ENCODE assay signal across 19 cellular contexts in the genomic region with DNA sequence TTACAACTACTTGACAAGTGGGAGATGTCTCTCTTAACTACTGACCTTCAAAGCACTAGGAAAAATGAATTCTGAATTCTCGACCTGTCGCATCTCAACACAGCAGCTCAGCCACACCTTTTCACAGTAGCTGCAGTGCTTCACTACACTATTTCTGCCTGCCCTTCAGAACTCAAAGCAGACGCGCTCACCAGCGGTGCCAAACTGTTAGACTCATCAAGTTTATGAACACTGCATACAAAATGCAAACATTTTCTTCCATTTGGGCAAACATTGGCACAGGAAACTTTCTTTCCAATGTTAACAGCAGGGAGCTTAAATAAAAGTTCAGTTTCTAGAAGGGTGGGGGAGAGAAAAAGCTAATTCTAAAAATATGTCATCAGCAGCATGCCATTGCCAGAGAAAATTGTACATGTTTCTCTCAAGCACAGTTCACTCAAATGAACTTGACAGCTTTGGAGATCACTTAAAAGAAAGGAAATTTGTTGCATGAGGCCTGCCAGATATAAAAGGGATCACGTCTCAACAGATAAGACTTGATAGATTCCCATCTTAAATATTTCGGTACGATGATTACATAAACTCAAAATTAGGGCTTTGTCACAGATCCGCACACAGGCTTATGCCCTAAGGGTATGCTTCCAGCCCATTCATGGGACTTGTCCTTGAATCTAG.
DNase-seq lines count a peak whose midpoint lies in the region; ATAC-seq and TF ChIP-seq lines count a peak whose summit lies in the region.
"Had no signal": no experiment of that assay in that cellular context is flagged by ENCODE, and none has a peak within 500 bp of the region (broad histone marks: within the 10 kb centered on the region; RNA-seq: fewer than 3 reads in every experiment).

No MANE protein-coding gene starts in this region.

- H3K27me3 ChIP-seq in duodenal mucosa (ENCODE audit: control insufficient read depth in 1 of 2, insufficient read depth in 2 of 2, low read length in 2 of 2), result no peaks in the 10 kb centered on the region

- no peak overlapping the region for H3K9ac ChIP-seq in duodenal mucosa (ENCODE audit: low read depth in 1 of 2, low read length in 2 of 2)
- H3K9ac ChIP-seq: KMS-11 had no signal

- peak overlapping the region in 2 of 3 experiments; percentile 13 to 45 for H3K27ac Mint-ChIP-seq in nephron
- H3K27ac Mint-ChIP-seq: activated B cell treated with CpG ODN at 0.5 μM for 24 hours; activated T-helper 1 cell treated with anti-CD3 and anti-CD28 coated beads, Interleukin-12 subunit alpha, Interleukin-12 subunit beta, Interleukin-2, Interleukin-4 antibody, amounts not matched to agents 30 ng/mL and 10 ng/mL and 1 ng/mL, durations not matched to agents 14 hours and 24 hours and 36 hours; progenitor cell of endocrine pancreas had no signal

- no peaks in the 10 kb centered on the region for H3K36me3 ChIP-seq in duodenal mucosa (ENCODE audit: control insufficient read depth in 1 of 2, insufficient read depth in 2 of 2, low read length in 2 of 2)

- H3K4me3 Mint-ChIP-seq in nephron, result no peak overlapping the region
- H3K4me3 Mint-ChIP-seq: activated B cell treated with CpG ODN at 0.5 μM for 24 hours; activated T-helper 1 cell treated with anti-CD3 and anti-CD28 coated beads, Interleukin-12 subunit alpha, Interleukin-12 subunit beta, Interleukin-2, Interleukin-4 antibody, amounts not matched to agents 30 ng/mL and 10 ng/mL and 1 ng/mL, durations not matched to agents 14 hours and 24 hours and 36 hours had no signal

- no peaks in the 10 kb centered on the region for H3K9me3 Mint-ChIP-seq in nephron
- H3K9me3 Mint-ChIP-seq: activated B cell treated with CpG ODN at 0.5 μM for 24 hours; activated T-helper 1 cell treated with anti-CD3 and anti-CD28 coated beads, Interleukin-12 subunit alpha, Interleukin-12 subunit beta, Interleukin-2, Interleukin-4 antibody, amounts not matched to agents 30 ng/mL and 10 ng/mL and 1 ng/mL, durations not matched to agents 14 hours and 24 hours and 36 hours had no signal

- no peak overlapping the region for H3K27ac ChIP-seq in duodenal mucosa (ENCODE audit: low read depth, low read length)
- H3K27ac ChIP-seq: KMS-11 had no signal

- no peak for ATAC-seq in GM21381 (IDR thresholded peaks at IDR 0.05; ENCODE audit: unreplicated experiment)

- peaks cover 0 to 9% of the 10 kb centered on the region in 2 donors for H3K4me1 ChIP-seq in duodenal mucosa (ENCODE audit: control insufficient read depth in 1 of 2, insufficient read depth in 2 of 2, low read length in 2 of 2)

- peaks cover 4% of the 10 kb centered on the region for H3K27me3 Mint-ChIP-seq in nephron (ENCODE audit: low read depth)
- H3K27me3 Mint-ChIP-seq: activated B cell treated with CpG ODN at 0.5 μM for 24 hours, progenitor cell of endocrine pancreas had no signal

- H3K36me3 Mint-ChIP-seq in nephron (ENCODE audit: low read depth), result no peaks in the 10 kb centered on the region

- no peak for TF ChIP-seq CTCF in nephron (IDR thresholded peaks at IDR 0.05; ENCODE audit: unreplicated experiment in 3 of 3)

- peak overlapping the region; percentile 38 to 48 for H3K4me3 ChIP-seq in duodenal mucosa (ENCODE audit: low read depth in 1 of 2, low read length in 2 of 2)

- no peaks in the 10 kb centered on the region for H3K9me3 ChIP-seq in duodenal mucosa (ENCODE audit: control insufficient read depth in 1 of 2, low read length in 2 of 2)

- peaks cover 45% of the 10 kb centered on the region for H3K4me1 Mint-ChIP-seq in nephron
- H3K4me1 Mint-ChIP-seq: activated B cell treated with CpG ODN at 0.5 μM for 24 hours had no signal

- DNase-seq in NCI-H1417 (lab: John Stamatoyannopoulos, UW) (peak in 2 of 3 experiments; percentile 48 to 73), NCI-H1417 treated with DMSO at 0.1 percent for 48 hours (lab: John Stamatoyannopoulos, UW) (no peak), NCI-H446 treated with DMSO at 0.1 percent for 48 hours (lab: John Stamatoyannopoulos, UW) (peak; percentile 23), SKM-1 treated with dmso at 0.1 percent for 144 hours (lab: John Stamatoyannopoulos, UW; ENCODE audit: unreplicated experiment) (no peak)
- no peak for DNase-seq in NK-92 treated with Interleukin-12 subunit alpha and Interleukin-12 subunit beta, amount 100 ng/mL, for 24 hours (lab: John Stamatoyannopoulos, UW)
- DNase-seq: activated B cell treated with CpG ODN at 0.5 μM for 24 hours; activated CD4-positive, alpha-beta T cell treated with anti-CD3 and anti-CD28 coated beads, Interleukin-2, amount 50 U/mL, for 4 hours; activated naive CD4-positive, alpha-beta T cell treated with anti-CD3 and anti-CD28 coated beads, Interleukin-2, amount 50 U/mL, for 16 hours; GF-D8; MV-4-11; NCI-H2029 treated with DMSO at 0.1 percent for 48 hours; stimulated activated CD8-positive, alpha-beta memory T cell treated with anti-CD3 and anti-CD28 coated beads, Interleukin-4, amount 100 ng/mL, for 48 hours; T1000 had no signal

Comparison
In these comparisons a context has a peak if more than half of its experiments do, and no peak if none do; other contexts are left out.
1. DNase-seq: peak in NCI-H1417 (2 of 3) and NCI-H446 treated with DMSO at 0.1 percent for 48 hours (single experiment); none in NCI-H1417 treated with DMSO at 0.1 percent for 48 hours (single experiment), SKM-1 treated with dmso at 0.1 percent for 144 hours (single experiment) and NK-92 treated with Interleukin-12 subunit alpha and Interleukin-12 subunit beta, amount 100 ng/mL, for 24 hours (single experiment).